1 cellular context compared by ENCODE assay signal in the genomic region with DNA sequence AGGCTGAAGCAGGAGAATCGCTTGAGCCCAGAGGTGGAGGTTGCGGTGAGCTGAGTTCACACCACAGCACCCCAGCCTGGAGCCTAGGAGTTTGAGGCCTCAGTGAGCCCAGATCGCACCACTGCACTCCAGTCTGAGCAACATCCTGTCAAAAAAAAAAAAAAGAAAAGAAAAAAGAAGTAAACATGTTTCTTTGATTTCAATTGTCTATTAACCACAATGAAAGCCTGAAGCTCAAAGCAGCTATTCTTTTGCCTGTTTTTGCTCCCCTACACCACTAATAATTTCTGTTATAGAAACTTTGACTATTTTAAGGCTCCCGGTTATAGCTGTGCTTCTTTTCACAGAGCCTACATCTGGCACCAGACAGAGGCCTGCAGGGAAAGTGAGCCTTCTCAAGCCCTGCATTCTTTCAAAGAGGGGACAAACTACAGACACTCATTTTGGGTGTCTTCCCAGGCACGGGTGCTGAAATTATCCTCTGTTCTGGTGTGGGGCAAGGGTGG.
TF ChIP-seq lines count a peak whose summit lies in the region.

No MANE protein-coding gene starts in this region.

TF ChIP-seq in GM12878, 131 proteins besides CTCF, POLR2A, EP300 and RAD21:
- no peak for TF ChIP-seq BACH1 (IDR thresholded peaks at IDR 0.05; ENCODE audit: borderline replicate concordance)
- no peak for TF ChIP-seq YBX1 (IDR thresholded peaks at IDR 0.05)
- TF ChIP-seq PAX8 (IDR thresholded peaks at IDR 0.05), result no peak
- TF ChIP-seq ZNF384 (IDR thresholded peaks at IDR 0.05; ENCODE audit: borderline replicate concordance, low read depth, low read length), result peak; percentile 77; the same call in 1 of the 2 replicates
- TF ChIP-seq MEF2B (IDR thresholded peaks at IDR 0.05; ENCODE audit: partially characterized antibody, poor library complexity, severe bottlenecking), result peak; percentile 40
- TF ChIP-seq MEF2A (IDR thresholded peaks at IDR 0.05; ENCODE audit: insufficient read depth, low read depth, low read length), result peak; percentile 39; the same call in 1 of the 2 replicates
- TF ChIP-seq FOXK2 (IDR thresholded peaks at IDR 0.05), result no peak
- 0 out of 2 replicates have a peak, but pooled peaks have one; percentile 39 for TF ChIP-seq CBX5 (IDR thresholded peaks at IDR 0.05; ENCODE audit: low read depth)
TF ChIP-seq in GM12878: peak in this region for 4.
